Comparison of ENCODE assay signal across 12 cellular contexts in genomic region chr22:45757068-45757467, GRCh38.
DNase-seq lines count a peak whose midpoint lies in the region; TF ChIP-seq lines count a peak whose summit lies in the region.
"Had no signal": no experiment of that assay in that cellular context is flagged by ENCODE, and none has a peak within 500 bp of the region (broad histone marks: within the 10 kb centered on the region; RNA-seq: fewer than 3 reads in every experiment).

No MANE protein-coding gene starts in this region.

- H3K27ac ChIP-seq in SU-DHL-6 (ENCODE audit: low read depth, low read length) = peak overlapping the region; percentile 74; the same call in 1 of the 2 replicates
- peak overlapping the region; percentile 36 for H3K27ac ChIP-seq in vagina
- H3K27ac ChIP-seq in Peyer's patch = no peak overlapping the region

- H4K20me1 ChIP-seq in SU-DHL-6 (ENCODE audit: low read depth, low read length) = no peaks in the 10 kb centered on the region

- no peaks in the 10 kb centered on the region for H3K9me2 ChIP-seq in SU-DHL-6 (replicated peaks; ENCODE audit: insufficient read depth, low read length)

- H3K9ac ChIP-seq in SU-DHL-6 (ENCODE audit: low read length) = no peak overlapping the region

- no peak for TF ChIP-seq CTCF in SU-DHL-6 (IDR thresholded peaks at IDR 0.05; ENCODE audit: insufficient read depth, low read length, poor library complexity, severe bottlenecking)
- no peak for TF ChIP-seq CTCF in vagina (IDR thresholded peaks at IDR 0.05)
- TF ChIP-seq CTCF in Peyer's patch (IDR thresholded peaks at IDR 0.05) = no peak

- peaks cover 33% of the 10 kb centered on the region for H3K4me1 ChIP-seq in vagina
- no peaks in the 10 kb centered on the region for H3K4me1 ChIP-seq in Peyer's patch

- TF ChIP-seq POLR2A in vagina (IDR thresholded peaks at IDR 0.05) (no peak), Peyer's patch (IDR thresholded peaks at IDR 0.05) (no peak)

- H3K27me3 ChIP-seq in SU-DHL-6 (ENCODE audit: low read length) = no peaks in the 10 kb centered on the region
- H3K27me3 ChIP-seq in vagina = no peaks in the 10 kb centered on the region
- no peaks in the 10 kb centered on the region for H3K27me3 ChIP-seq in Peyer's patch

- intact Hi-C loops in vagina (cut with DNase I) = no loop called here
- intact Hi-C loops in posterior vena cava (cut with DNase I) = no loop called here

- H3K9me3 ChIP-seq in SU-DHL-6 (ENCODE audit: insufficient read depth, low read length) (no peaks in the 10 kb centered on the region), vagina (no peaks in the 10 kb centered on the region), Peyer's patch (no peaks in the 10 kb centered on the region)

- H3K4me2 ChIP-seq in SU-DHL-6 (ENCODE audit: low read depth, low read length, poor library complexity, severe bottlenecking) = no peak overlapping the region

- peaks cover 44% of the 10 kb centered on the region; the same call in 1 of the 2 replicates for H3K79me2 ChIP-seq in SU-DHL-6 (ENCODE audit: insufficient read depth, low read length)

- H3K4me3 ChIP-seq in SU-DHL-6 (ENCODE audit: insufficient read depth, low read length, poor library complexity, severe bottlenecking) (no peak overlapping the region), vagina (no peak overlapping the region), Peyer's patch (no peak overlapping the region)

- DNase-seq in globus pallidus (ENCODE audit: low spot score) (peak; percentile 52), midbrain (lab: John Stamatoyannopoulos, UW) (peak; percentile 44), vagina (ENCODE audit: extremely low spot score in 2 of 2) (no peak), posterior vena cava (ENCODE audit: low spot score) (no peak), NCI-H1105 treated with DMSO at 0.1 percent for 48 hours (lab: John Stamatoyannopoulos, UW) (no peak), Peyer's patch (no peak)
- DNase-seq: immature natural killer cell; NCI-H524; stimulated activated CD4-positive, alpha-beta T cell treated with anti-CD3 and anti-CD28 coated beads, Interleukin-12 subunit alpha, Interleukin-12 subunit beta, amount 100 ng/mL, for 4 hours; stimulated activated naive CD8-positive, alpha-beta T cell treated with anti-CD3 and anti-CD28 coated beads, Interleukin-15, amount 100 ng/mL, for 72 hours; T-cell had no signal

- H3F3A ChIP-seq in SU-DHL-6 (ENCODE audit: insufficient read depth) = peaks cover 6% of the 10 kb centered on the region; the same call in 1 of the 2 replicates

- no peaks in the 10 kb centered on the region for H3K36me3 ChIP-seq in SU-DHL-6 (ENCODE audit: low read length)
- no peaks in the 10 kb centered on the region for H3K36me3 ChIP-seq in vagina
- no peaks in the 10 kb centered on the region for H3K36me3 ChIP-seq in Peyer's patch

- no peak overlapping the region for H2AFZ ChIP-seq in SU-DHL-6 (ENCODE audit: low read depth, low read length, severe bottlenecking)

Comparison
In these comparisons a context has a peak if more than half of its experiments do, and no peak if none do; other contexts are left out.
1. H3K27ac ChIP-seq: peak in SU-DHL-6 (single experiment) and vagina (single experiment); none in Peyer's patch (0 of 4).
2. DNase-seq: peak in globus pallidus (single experiment) and midbrain (single experiment); none in vagina (0 of 2), posterior vena cava (single experiment), NCI-H1105 treated with DMSO at 0.1 percent for 48 hours (single experiment) and Peyer's patch (0 of 3).